ENCODE assay signal across 18 cellular contexts in the genomic region with DNA sequence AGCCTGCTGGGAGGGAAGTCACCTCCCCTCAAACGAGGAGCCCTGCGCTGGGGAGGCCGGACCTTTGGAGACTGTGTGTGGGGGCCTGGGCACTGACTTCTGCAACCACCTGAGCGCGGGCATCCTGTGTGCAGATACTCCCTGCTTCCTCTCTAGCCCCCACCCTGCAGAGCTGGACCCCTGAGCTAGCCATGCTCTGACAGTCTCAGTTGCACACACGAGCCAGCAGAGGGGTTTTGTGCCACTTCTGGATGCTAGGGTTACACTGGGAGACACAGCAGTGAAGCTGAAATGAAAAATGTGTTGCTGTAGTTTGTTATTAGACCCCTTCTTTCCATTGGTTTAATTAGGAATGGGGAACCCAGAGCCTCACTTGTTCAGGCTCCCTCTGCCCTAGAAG. TPM values are rescaled to one million over a fixed set of nuclear protein-coding genes. Genes with fewer than 3 reads are reported as not detected.
DNase-seq lines count a peak whose midpoint lies in the region; ATAC-seq and TF ChIP-seq lines count a peak whose summit lies in the region.
"Not testable (repeated sequence)": the region's sequence is repeated elsewhere in the genome, so short reads cannot be mapped to it uniquely, and the experiment has no call there.
"Had no signal": no experiment of that assay in that cellular context is flagged by ENCODE, and none has a peak within 500 bp of the region (broad histone marks: within the 10 kb centered on the region; RNA-seq: fewer than 3 reads in every experiment).

No MANE protein-coding gene starts in this region.

- not testable (repeated sequence) for H3K36me3 ChIP-seq in DND-41 (ENCODE audit: insufficient read depth, low read length); colonic mucosa

- not testable (repeated sequence) for H3K27me3 ChIP-seq in DND-41 (ENCODE audit: insufficient read depth, low read length, poor library complexity); colonic mucosa

- CTCF ChIA-PET in activated CD4-positive, alpha-beta T cell treated with anti-CD3 and anti-CD28 coated beads, Interleukin-2, amount 10 ng/mL, durations not matched to agents 7 days and 5 days (lab: Charles Lee) = not testable (repeated sequence)

- H3K27ac ChIP-seq in DND-41 (ENCODE audit: low read length); colonic mucosa: not testable (repeated sequence)

- H3K27ac Mint-ChIP-seq in activated CD4-positive, alpha-beta T cell treated with anti-CD3 and anti-CD28 coated beads, Interleukin-2, amount 10 ng/mL, durations not matched to agents 7 days and 5 days; nephron progenitor cell: not testable (repeated sequence)

- H3K9ac ChIP-seq in DND-41 (ENCODE audit: low read depth, low read length); colonic mucosa (ENCODE audit: low read depth in 2 of 2, low read length in 2 of 2): not testable (repeated sequence)

- H4K20me1 ChIP-seq in DND-41 (ENCODE audit: insufficient read depth, low read length) = not testable (repeated sequence)

- not testable (repeated sequence) for TF ChIP-seq CTCF in DND-41 (IDR thresholded peaks at IDR 0.05; ENCODE audit: borderline replicate concordance, extremely low read depth, low read length, poor library complexity, severe bottlenecking); colonic mucosa (IDR thresholded peaks at IDR 0.05); nephron progenitor cell (IDR thresholded peaks at IDR 0.05)

- H3K4me1 Mint-ChIP-seq in activated CD4-positive, alpha-beta T cell treated with anti-CD3 and anti-CD28 coated beads, Interleukin-2, amount 10 ng/mL, durations not matched to agents 7 days and 5 days; nephron progenitor cell: not testable (repeated sequence)

- POLR2A ChIA-PET in activated CD4-positive, alpha-beta T cell treated with anti-CD3 and anti-CD28 coated beads, Interleukin-2, amount 10 ng/mL, durations not matched to agents 7 days and 5 days (lab: Charles Lee) = not testable (repeated sequence)

- not testable (repeated sequence) for ATAC-seq in DND-41 (ENCODE audit: insufficient read depth, low read depth); left colon

- intact Hi-C loops in colonic mucosa (cut with DNase I); left colon (cut with DNase I, micrococcal nuclease): not testable (repeated sequence)

- not testable (repeated sequence) for H3K9me3 Mint-ChIP-seq in activated CD4-positive, alpha-beta T cell treated with anti-CD3 and anti-CD28 coated beads, Interleukin-2, amount 10 ng/mL, durations not matched to agents 7 days and 5 days; nephron progenitor cell

- H3K36me3 Mint-ChIP-seq in activated CD4-positive, alpha-beta T cell treated with anti-CD3 and anti-CD28 coated beads, Interleukin-2, amount 10 ng/mL, durations not matched to agents 7 days and 5 days (ENCODE audit: low read depth); nephron progenitor cell (ENCODE audit: low read depth): not testable (repeated sequence)

- H3K4me2 ChIP-seq in DND-41 (ENCODE audit: insufficient read depth, low read length) = not testable (repeated sequence)

- H3K4me1 ChIP-seq in DND-41 (ENCODE audit: insufficient read depth, low read length); colonic mucosa: not testable (repeated sequence)

- not testable (repeated sequence) for H3K9me3 ChIP-seq in DND-41 (ENCODE audit: insufficient read depth, low read length, severe bottlenecking); colonic mucosa

- H2AFZ ChIP-seq in DND-41 (ENCODE audit: low read depth, low read length) = not testable (repeated sequence)

- DNase-seq in DND-41 (peak; percentile 13), colonic mucosa (peak; percentile 15), left colon (peak; percentile 5 to 22), nephron progenitor cell (peak; percentile 3)
- peak; percentile 7 for DNase-seq in activated CD4-positive, alpha-beta T cell treated with anti-CD3 and anti-CD28 coated beads, Interleukin-2, amount 10 ng/mL, durations not matched to agents 7 days and 5 days
- peak; percentile 60 for DNase-seq in activated effector memory CD4-positive, alpha-beta T cell treated with anti-CD3 and anti-CD28 coated beads, Interleukin-2, amount 50 U/mL, for 16 hours
- peak; percentile 3 for DNase-seq in stimulated activated CD4-positive, alpha-beta T cell treated with anti-CD3 and anti-CD28 coated beads, Interleukin-4, amount 100 ng/mL, for 24 hours

- H3K79me2 ChIP-seq in DND-41 (ENCODE audit: insufficient read depth, low read length) = not testable (repeated sequence)

- not testable (repeated sequence) for H3K4me3 Mint-ChIP-seq in activated CD4-positive, alpha-beta T cell treated with anti-CD3 and anti-CD28 coated beads, Interleukin-2, amount 10 ng/mL, durations not matched to agents 7 days and 5 days; nephron progenitor cell

- not testable (repeated sequence) for H3K4me3 ChIP-seq in DND-41 (ENCODE audit: low read depth in 1 of 2, low read length in 2 of 2); colonic mucosa

- not testable (repeated sequence) for H3K27me3 Mint-ChIP-seq in activated CD4-positive, alpha-beta T cell treated with anti-CD3 and anti-CD28 coated beads, Interleukin-2, amount 10 ng/mL, durations not matched to agents 7 days and 5 days; nephron progenitor cell (ENCODE audit: low read depth, poor library complexity)

RNA-seq across cellular contexts. Expression of gene OR4F5, which starts 49.2 kb away (rescaled TPM):
- total RNA-seq in activated CD4-positive, alpha-beta T cell treated with anti-CD3 and anti-CD28 coated beads, Interleukin-2, amount 10 ng/mL, durations not matched to agents 7 days and 5 days = not detected
- not detected for total RNA-seq in colonic mucosa
- not detected for total RNA-seq in left colon
- total RNA-seq: CD4-positive, alpha-beta memory T cell; dermis microvascular lymphatic vessel endothelial cell; esophagus muscularis mucosa; GM12878; GM23248; mammary epithelial cell; NCI-H460; neural crest cell; sigmoid colon; SJCRH30; urinary bladder had no signal

Comparison
In these comparisons a context has a peak if more than half of its experiments do, and no peak if none do; other contexts are left out.
1. DNase-seq: peak in every context shown above with its lines; median percentile 60 in activated effector memory CD4-positive, alpha-beta T cell treated with anti-CD3 and anti-CD28 coated beads, Interleukin-2, amount 50 U/mL, for 16 hours; 15 in colonic mucosa; 14 in left colon; 13 in DND-41; 7 in activated CD4-positive, alpha-beta T cell treated with anti-CD3 and anti-CD28 coated beads, Interleukin-2, amount 10 ng/mL, durations not matched to agents 7 days and 5 days; 3 in nephron progenitor cell; 3 in stimulated activated CD4-positive, alpha-beta T cell treated with anti-CD3 and anti-CD28 coated beads, Interleukin-4, amount 100 ng/mL, for 24 hours.